Comparison of ENCODE assay signal across 1 cellular context in genomic region chr12:121843236-121843982, GRCh38.
TF ChIP-seq lines count a peak whose summit lies in the region.

No MANE protein-coding gene starts in this region.

TF ChIP-seq in K562, 482 proteins besides CTCF, POLR2A, EP300 and RAD21 (continued from another document and continues in another):
- TF ChIP-seq CC2D1A (IDR thresholded peaks at IDR 0.05): no peak
- no peak for TF ChIP-seq TCFL5 (CRISPR knock-in tag; conservative IDR thresholded peaks at IDR 0.05)
- TF ChIP-seq ZKSCAN1 (IDR thresholded peaks at IDR 0.05; ENCODE audit: low read depth, low read length): no peak
- no peak for TF ChIP-seq MLX (CRISPR knock-in tag; conservative IDR thresholded peaks at IDR 0.05)
- TF ChIP-seq WHSC1 (IDR thresholded peaks at IDR 0.05; ENCODE audit: low read length): no peak
- no peak for TF ChIP-seq GTF2A2 (tag; IDR thresholded peaks at IDR 0.05)
- no peak for TF ChIP-seq SMARCA4 (IDR thresholded peaks at IDR 0.05)
- TF ChIP-seq POLR3A (IDR thresholded peaks at IDR 0.05; ENCODE audit: borderline replicate concordance, extremely low read depth, insufficient read depth, insufficient read length): no peak
- TF ChIP-seq SIX5 (IDR thresholded peaks at IDR 0.05; ENCODE audit: borderline replicate concordance in 1 of 2, insufficient read depth in 1 of 2, low read depth in 1 of 2, low read length in 2 of 2): no peak
- no peak for TF ChIP-seq ETV6 (IDR thresholded peaks at IDR 0.05; ENCODE audit: borderline replicate concordance in 1 of 2, low read depth in 2 of 2, low read length in 1 of 2)
- TF ChIP-seq ETV6 (CRISPR knock-in tag; IDR thresholded peaks at IDR 0.05; ENCODE audit: borderline replicate concordance): no peak
- TF ChIP-seq, protein P1, sequence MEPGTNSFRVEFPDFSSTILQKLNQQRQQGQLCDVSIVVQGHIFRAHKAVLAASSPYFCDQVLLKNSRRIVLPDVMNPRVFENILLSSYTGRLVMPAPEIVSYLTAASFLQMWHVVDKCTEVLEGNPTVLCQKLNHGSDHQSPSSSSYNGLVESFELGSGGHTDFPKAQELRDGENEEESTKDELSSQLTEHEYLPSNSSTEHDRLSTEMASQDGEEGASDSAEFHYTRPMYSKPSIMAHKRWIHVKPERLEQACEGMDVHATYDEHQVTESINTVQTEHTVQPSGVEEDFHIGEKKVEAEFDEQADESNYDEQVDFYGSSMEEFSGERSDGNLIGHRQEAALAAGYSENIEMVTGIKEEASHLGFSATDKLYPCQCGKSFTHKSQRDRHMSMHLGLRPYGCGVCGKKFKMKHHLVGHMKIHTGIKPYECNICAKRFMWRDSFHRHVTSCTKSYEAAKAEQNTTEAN (CRISPR knock-in tag; IDR thresholded peaks at IDR 0.05): no peak
- peak; percentile 72 for TF ChIP-seq ZNF121 (CRISPR knock-in tag; conservative IDR thresholded peaks at IDR 0.05)
- no peak for TF ChIP-seq ZNF384 (IDR thresholded peaks at IDR 0.05; ENCODE audit: low read depth, low read length)
- peak; percentile 95 for TF ChIP-seq SMARCA5 (IDR thresholded peaks at IDR 0.05)
- TF ChIP-seq SMAD3 (CRISPR knock-in tag; conservative IDR thresholded peaks at IDR 0.05): no peak
- TF ChIP-seq RBM25 (IDR thresholded peaks at IDR 0.05; ENCODE audit: low read depth, low read length, severe bottlenecking): no peak
- TF ChIP-seq, protein P2, sequence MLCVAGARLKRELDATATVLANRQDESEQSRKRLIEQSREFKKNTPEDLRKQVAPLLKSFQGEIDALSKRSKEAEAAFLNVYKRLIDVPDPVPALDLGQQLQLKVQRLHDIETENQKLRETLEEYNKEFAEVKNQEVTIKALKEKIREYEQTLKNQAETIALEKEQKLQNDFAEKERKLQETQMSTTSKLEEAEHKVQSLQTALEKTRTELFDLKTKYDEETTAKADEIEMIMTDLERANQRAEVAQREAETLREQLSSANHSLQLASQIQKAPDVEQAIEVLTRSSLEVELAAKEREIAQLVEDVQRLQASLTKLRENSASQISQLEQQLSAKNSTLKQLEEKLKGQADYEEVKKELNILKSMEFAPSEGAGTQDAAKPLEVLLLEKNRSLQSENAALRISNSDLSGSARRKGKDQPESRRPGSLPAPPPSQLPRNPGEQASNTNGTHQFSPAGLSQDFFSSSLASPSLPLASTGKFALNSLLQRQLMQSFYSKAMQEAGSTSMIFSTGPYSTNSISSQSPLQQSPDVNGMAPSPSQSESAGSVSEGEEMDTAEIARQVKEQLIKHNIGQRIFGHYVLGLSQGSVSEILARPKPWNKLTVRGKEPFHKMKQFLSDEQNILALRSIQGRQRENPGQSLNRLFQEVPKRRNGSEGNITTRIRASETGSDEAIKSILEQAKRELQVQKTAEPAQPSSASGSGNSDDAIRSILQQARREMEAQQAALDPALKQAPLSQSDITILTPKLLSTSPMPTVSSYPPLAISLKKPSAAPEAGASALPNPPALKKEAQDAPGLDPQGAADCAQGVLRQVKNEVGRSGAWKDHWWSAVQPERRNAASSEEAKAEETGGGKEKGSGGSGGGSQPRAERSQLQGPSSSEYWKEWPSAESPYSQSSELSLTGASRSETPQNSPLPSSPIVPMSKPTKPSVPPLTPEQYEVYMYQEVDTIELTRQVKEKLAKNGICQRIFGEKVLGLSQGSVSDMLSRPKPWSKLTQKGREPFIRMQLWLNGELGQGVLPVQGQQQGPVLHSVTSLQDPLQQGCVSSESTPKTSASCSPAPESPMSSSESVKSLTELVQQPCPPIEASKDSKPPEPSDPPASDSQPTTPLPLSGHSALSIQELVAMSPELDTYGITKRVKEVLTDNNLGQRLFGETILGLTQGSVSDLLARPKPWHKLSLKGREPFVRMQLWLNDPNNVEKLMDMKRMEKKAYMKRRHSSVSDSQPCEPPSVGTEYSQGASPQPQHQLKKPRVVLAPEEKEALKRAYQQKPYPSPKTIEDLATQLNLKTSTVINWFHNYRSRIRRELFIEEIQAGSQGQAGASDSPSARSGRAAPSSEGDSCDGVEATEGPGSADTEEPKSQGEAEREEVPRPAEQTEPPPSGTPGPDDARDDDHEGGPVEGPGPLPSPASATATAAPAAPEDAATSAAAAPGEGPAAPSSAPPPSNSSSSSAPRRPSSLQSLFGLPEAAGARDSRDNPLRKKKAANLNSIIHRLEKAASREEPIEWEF (CRISPR knock-in tag; IDR thresholded peaks at IDR 0.05): no peak
- no peak for TF ChIP-seq ZBTB5 (IDR thresholded peaks at IDR 0.05)
- no peak for TF ChIP-seq RFX5 (IDR thresholded peaks at IDR 0.05; ENCODE audit: low read depth, low read length)
- TF ChIP-seq TSC22D4 (tag; IDR thresholded peaks at IDR 0.05): no peak
- TF ChIP-seq ILK (tag; IDR thresholded peaks at IDR 0.05; ENCODE audit: borderline replicate concordance, low read depth): no peak
- TF ChIP-seq SRSF9 (IDR thresholded peaks at IDR 0.05; ENCODE audit: borderline replicate concordance, low read depth, low read length): no peak
- TF ChIP-seq HMGN3 (IDR thresholded peaks at IDR 0.05; ENCODE audit: borderline replicate concordance, extremely low read depth, insufficient read length, low read depth, low read length): no peak
- TF ChIP-seq, protein P3, sequence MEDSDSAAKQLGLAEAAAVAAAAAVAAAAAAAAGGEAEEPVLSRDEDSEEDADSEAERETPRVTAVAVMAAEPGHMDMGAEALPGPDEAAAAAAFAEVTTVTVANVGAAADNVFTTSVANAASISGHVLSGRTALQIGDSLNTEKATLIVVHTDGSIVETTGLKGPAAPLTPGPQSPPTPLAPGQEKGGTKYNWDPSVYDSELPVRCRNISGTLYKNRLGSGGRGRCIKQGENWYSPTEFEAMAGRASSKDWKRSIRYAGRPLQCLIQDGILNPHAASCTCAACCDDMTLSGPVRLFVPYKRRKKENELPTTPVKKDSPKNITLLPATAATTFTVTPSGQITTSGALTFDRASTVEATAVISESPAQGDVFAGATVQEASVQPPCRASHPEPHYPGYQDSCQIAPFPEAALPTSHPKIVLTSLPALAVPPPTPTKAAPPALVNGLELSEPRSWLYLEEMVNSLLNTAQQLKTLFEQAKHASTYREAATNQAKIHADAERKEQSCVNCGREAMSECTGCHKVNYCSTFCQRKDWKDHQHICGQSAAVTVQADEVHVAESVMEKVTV (CRISPR knock-in tag; IDR thresholded peaks at IDR 0.05): no peak
- TF ChIP-seq HNRNPLL (IDR thresholded peaks at IDR 0.05; ENCODE audit: low read depth, low read length, poor library complexity, severe bottlenecking): no peak
- no peak for TF ChIP-seq DLX4 (CRISPR knock-in tag; IDR thresholded peaks at IDR 0.05)
- TF ChIP-seq, protein P4, sequence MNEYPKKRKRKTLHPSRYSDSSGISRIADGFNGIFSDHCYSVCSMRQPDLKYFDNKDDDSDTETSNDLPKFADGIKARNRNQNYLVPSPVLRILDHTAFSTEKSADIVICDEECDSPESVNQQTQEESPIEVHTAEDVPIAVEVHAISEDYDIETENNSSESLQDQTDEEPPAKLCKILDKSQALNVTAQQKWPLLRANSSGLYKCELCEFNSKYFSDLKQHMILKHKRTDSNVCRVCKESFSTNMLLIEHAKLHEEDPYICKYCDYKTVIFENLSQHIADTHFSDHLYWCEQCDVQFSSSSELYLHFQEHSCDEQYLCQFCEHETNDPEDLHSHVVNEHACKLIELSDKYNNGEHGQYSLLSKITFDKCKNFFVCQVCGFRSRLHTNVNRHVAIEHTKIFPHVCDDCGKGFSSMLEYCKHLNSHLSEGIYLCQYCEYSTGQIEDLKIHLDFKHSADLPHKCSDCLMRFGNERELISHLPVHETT (CRISPR knock-in tag; conservative IDR thresholded peaks at IDR 0.05 in 1 of 2, IDR thresholded peaks at IDR 0.05 in 1 of 2): no peak
- peak; percentile 38 for TF ChIP-seq CBFA2T2 (conservative IDR thresholded peaks at IDR 0.05)
- no peak for TF ChIP-seq HMG20B (CRISPR knock-in tag; IDR thresholded peaks at IDR 0.05)
- peak; percentile 77 for TF ChIP-seq CXXC5 (CRISPR knock-in tag; IDR thresholded peaks at IDR 0.05)
- TF ChIP-seq, protein P5, sequence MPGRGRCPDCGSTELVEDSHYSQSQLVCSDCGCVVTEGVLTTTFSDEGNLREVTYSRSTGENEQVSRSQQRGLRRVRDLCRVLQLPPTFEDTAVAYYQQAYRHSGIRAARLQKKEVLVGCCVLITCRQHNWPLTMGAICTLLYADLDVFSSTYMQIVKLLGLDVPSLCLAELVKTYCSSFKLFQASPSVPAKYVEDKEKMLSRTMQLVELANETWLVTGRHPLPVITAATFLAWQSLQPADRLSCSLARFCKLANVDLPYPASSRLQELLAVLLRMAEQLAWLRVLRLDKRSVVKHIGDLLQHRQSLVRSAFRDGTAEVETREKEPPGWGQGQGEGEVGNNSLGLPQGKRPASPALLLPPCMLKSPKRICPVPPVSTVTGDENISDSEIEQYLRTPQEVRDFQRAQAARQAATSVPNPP (IDR thresholded peaks at IDR 0.05; ENCODE audit: borderline replicate concordance, insufficient read depth, insufficient read length): no peak
- TF ChIP-seq MTA2 (IDR thresholded peaks at IDR 0.05; ENCODE audit: low read depth): 0 out of 2 replicates have a peak, but pooled peaks have one; percentile 19
- TF ChIP-seq, protein P6, sequence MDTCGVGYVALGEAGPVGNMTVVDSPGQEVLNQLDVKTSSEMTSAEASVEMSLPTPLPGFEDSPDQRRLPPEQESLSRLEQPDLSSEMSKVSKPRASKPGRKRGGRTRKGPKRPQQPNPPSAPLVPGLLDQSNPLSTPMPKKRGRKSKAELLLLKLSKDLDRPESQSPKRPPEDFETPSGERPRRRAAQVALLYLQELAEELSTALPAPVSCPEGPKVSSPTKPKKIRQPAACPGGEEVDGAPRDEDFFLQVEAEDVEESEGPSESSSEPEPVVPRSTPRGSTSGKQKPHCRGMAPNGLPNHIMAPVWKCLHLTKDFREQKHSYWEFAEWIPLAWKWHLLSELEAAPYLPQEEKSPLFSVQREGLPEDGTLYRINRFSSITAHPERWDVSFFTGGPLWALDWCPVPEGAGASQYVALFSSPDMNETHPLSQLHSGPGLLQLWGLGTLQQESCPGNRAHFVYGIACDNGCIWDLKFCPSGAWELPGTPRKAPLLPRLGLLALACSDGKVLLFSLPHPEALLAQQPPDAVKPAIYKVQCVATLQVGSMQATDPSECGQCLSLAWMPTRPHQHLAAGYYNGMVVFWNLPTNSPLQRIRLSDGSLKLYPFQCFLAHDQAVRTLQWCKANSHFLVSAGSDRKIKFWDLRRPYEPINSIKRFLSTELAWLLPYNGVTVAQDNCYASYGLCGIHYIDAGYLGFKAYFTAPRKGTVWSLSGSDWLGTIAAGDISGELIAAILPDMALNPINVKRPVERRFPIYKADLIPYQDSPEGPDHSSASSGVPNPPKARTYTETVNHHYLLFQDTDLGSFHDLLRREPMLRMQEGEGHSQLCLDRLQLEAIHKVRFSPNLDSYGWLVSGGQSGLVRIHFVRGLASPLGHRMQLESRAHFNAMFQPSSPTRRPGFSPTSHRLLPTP (IDR thresholded peaks at IDR 0.05; ENCODE audit: borderline replicate concordance, extremely low read depth, insufficient read length): no peak
- TF ChIP-seq EZH2 (IDR thresholded peaks at IDR 0.05; ENCODE audit: borderline replicate concordance, low read depth, low read length): no peak
- no peak for TF ChIP-seq ETS2 (tag; IDR thresholded peaks at IDR 0.05; ENCODE audit: borderline replicate concordance, poor library complexity, severe bottlenecking)
- TF ChIP-seq STAG1 (CRISPR knock-in tag; IDR thresholded peaks at IDR 0.05; ENCODE audit: borderline replicate concordance): no peak
- no peak for TF ChIP-seq DMBX1 (CRISPR knock-in tag; IDR thresholded peaks at IDR 0.05; ENCODE audit: borderline replicate concordance)
- TF ChIP-seq FOS (IDR thresholded peaks at IDR 0.05; ENCODE audit: extremely low read depth, insufficient read length): no peak
- TF ChIP-seq SAFB2 (IDR thresholded peaks at IDR 0.05; ENCODE audit: borderline replicate concordance, low read depth, low read length, severe bottlenecking): no peak
- TF ChIP-seq TOE1 (IDR thresholded peaks at IDR 0.05; ENCODE audit: borderline replicate concordance): no peak
- no peak for TF ChIP-seq TOE1 (CRISPR knock-in tag; IDR thresholded peaks at IDR 0.05; ENCODE audit: borderline replicate concordance, low read depth)
- no peak for TF ChIP-seq GTF2E2 (tag; IDR thresholded peaks at IDR 0.05)
- no peak for TF ChIP-seq NCOA4 (IDR thresholded peaks at IDR 0.05; ENCODE audit: partially characterized antibody)
- no peak for TF ChIP-seq SNRNP70 (optimal IDR thresholded peaks at IDR 0.05; ENCODE audit: low read depth, low read length)
- 0 out of 2 replicates have a peak, but pooled peaks have one; percentile 8 for TF ChIP-seq CREM (IDR thresholded peaks at IDR 0.05; ENCODE audit: low read depth)
- peak; percentile 50; the same call in 1 of the 2 replicates for TF ChIP-seq ZFX (CRISPR knock-in tag; IDR thresholded peaks at IDR 0.05)
